12 cellular contexts compared by ENCODE assay signal in genomic region chr19:47283405-47284059, GRCh38. TPM values are rescaled to one million over a fixed set of nuclear protein-coding genes. Genes with fewer than 3 reads are reported as not detected.
DNase-seq lines count a peak whose midpoint lies in the region; ATAC-seq, FAIRE-seq and TF ChIP-seq lines count a peak whose summit lies in the region.
"Had no signal": no experiment of that assay in that cellular context is flagged by ENCODE, and none has a peak within 500 bp of the region (broad histone marks: within the 10 kb centered on the region; RNA-seq: fewer than 3 reads in every experiment).

No MANE protein-coding gene starts in this region.

- peak overlapping the region; percentile 35 for H3K4me2 ChIP-seq in BLaER1
- no peak overlapping the region for H3K4me2 ChIP-seq in IMR-90 (ENCODE audit: low read depth, low read length)
- H3K4me2 ChIP-seq in K562 (ENCODE audit: insufficient read depth, low read length): no peak overlapping the region; the same call in 1 of the 2 replicates
- H3K4me2 ChIP-seq: A549 had no signal

- no peak overlapping the region for H3K23ac ChIP-seq in IMR-90 (ENCODE audit: low read depth, low read length)

- H3K18ac ChIP-seq in IMR-90 (ENCODE audit: low read depth, low read length): no peak overlapping the region

- H3K36me3 Mint-ChIP-seq in natural killer cell treated with Interleukin-12 subunit alpha and Interleukin-12 subunit beta and Interleukin-15 and Interleukin-18, amount 100 ng/mL, for 72 hours: no peaks in the 10 kb centered on the region

- no peak overlapping the region for H4K8ac ChIP-seq in IMR-90 (ENCODE audit: low read depth in 2 of 2, low read length in 2 of 2)

- no peak overlapping the region for H3K27ac Mint-ChIP-seq in natural killer cell treated with Interleukin-12 subunit alpha and Interleukin-12 subunit beta and Interleukin-15 and Interleukin-18, amount 100 ng/mL, for 72 hours
- H3K27ac Mint-ChIP-seq: HFFc6 had no signal

- H3K36me3 ChIP-seq in BLaER1: no peaks in the 10 kb centered on the region
- no peaks in the 10 kb centered on the region for H3K36me3 ChIP-seq in IMR-90 (ENCODE audit: control insufficient read depth, insufficient read depth, low read length)
- peaks cover 5% of the 10 kb centered on the region; the same call in 1 of the 3 replicates for H3K36me3 ChIP-seq in K562 (ENCODE audit: control insufficient read depth, insufficient read depth, low read length)

- no peak overlapping the region for H4K5ac ChIP-seq in IMR-90 (ENCODE audit: low read depth, low read length)

- H3K27ac ChIP-seq in BLaER1 (no peak overlapping the region), IMR-90 (ENCODE audit: insufficient read depth, low read length) (no peak overlapping the region), K562 (ENCODE audit: extremely low read depth, low read depth, low read length) (no peak overlapping the region)
- H3K27ac ChIP-seq: A549 had no signal

- H4K91ac ChIP-seq in IMR-90 (ENCODE audit: insufficient read depth, low read depth, low read length): no peak overlapping the region

- no peaks in the 10 kb centered on the region for H3K27me3 Mint-ChIP-seq in natural killer cell treated with Interleukin-12 subunit alpha and Interleukin-12 subunit beta and Interleukin-15 and Interleukin-18, amount 100 ng/mL, for 72 hours

- H3K9me1 ChIP-seq in IMR-90 (ENCODE audit: insufficient read depth, low read length): peaks cover 3% of the 10 kb centered on the region; the same call in 1 of the 2 replicates
- no peaks in the 10 kb centered on the region for H3K9me1 ChIP-seq in K562 (ENCODE audit: control insufficient read depth, insufficient read depth, low read length)

- H4K20me1 ChIP-seq in BLaER1: peaks cover 5% of the 10 kb centered on the region; the same call in 1 of the 2 replicates
- H4K20me1 ChIP-seq in IMR-90 (ENCODE audit: insufficient read depth, low read length): no peaks in the 10 kb centered on the region
- 0 out of 2 replicates have a peak, but pooled peaks cover 4% of the 10 kb centered on the region for H4K20me1 ChIP-seq in K562 (replicated peaks; ENCODE audit: control insufficient read depth, insufficient read depth, low read length)

- no peaks in the 10 kb centered on the region for H3K27me3 ChIP-seq in BLaER1
- no peaks in the 10 kb centered on the region for H3K27me3 ChIP-seq in IMR-90 (ENCODE audit: control insufficient read depth, insufficient read depth, low read length)
- no peaks in the 10 kb centered on the region for H3K27me3 ChIP-seq in K562 (ENCODE audit: control insufficient read depth in 2 of 2, insufficient read depth in 2 of 2, low read length in 2 of 2)

- no peaks in the 10 kb centered on the region for H3K9me3 Mint-ChIP-seq in natural killer cell treated with Interleukin-12 subunit alpha and Interleukin-12 subunit beta and Interleukin-15 and Interleukin-18, amount 100 ng/mL, for 72 hours
- H3K9me3 Mint-ChIP-seq: HFFc6 had no signal

- peaks cover 4 to 10% of the 10 kb centered on the region in 2 donors for H3K4me1 Mint-ChIP-seq in natural killer cell treated with Interleukin-12 subunit alpha and Interleukin-12 subunit beta and Interleukin-15 and Interleukin-18, amount 100 ng/mL, for 72 hours (ENCODE audit: low read depth in 2 of 2)

- no peak overlapping the region for H2BK15ac ChIP-seq in IMR-90 (ENCODE audit: low read depth, low read length)

- DNase-seq in IMR-90 (no peak), NOMO-1 treated with DMSO at 0.1 percent for 48 hours (lab: John Stamatoyannopoulos, UW; ENCODE audit: unreplicated experiment) (peak; percentile 11), K562 (ENCODE audit: extremely low read depth in 1 of 4, low spot score in 3 of 4) (no peak), UCSD-AML1 (lab: John Stamatoyannopoulos, UW; ENCODE audit: unreplicated experiment) (no peak), urothelium cell line (ENCODE audit: low spot score) (no peak)
- DNase-seq in natural killer cell treated with Interleukin-12 subunit alpha and Interleukin-12 subunit beta and Interleukin-15 and Interleukin-18, amount 100 ng/mL, for 72 hours (ENCODE audit: low spot score): no peak
- DNase-seq: COR-L47, NCI-H524 treated with DMSO at 0.1 percent for 48 hours had no signal

- no peak for TF ChIP-seq RAD21 in IMR-90 (IDR thresholded peaks at IDR 0.05; ENCODE audit: low read length)
- no peak for TF ChIP-seq RAD21 in K562 (CRISPR knock-in tag; conservative IDR thresholded peaks at IDR 0.05 in 1 of 2, IDR thresholded peaks at IDR 0.05 in 1 of 2)

- no peak overlapping the region for H3K4me3 Mint-ChIP-seq in natural killer cell treated with Interleukin-12 subunit alpha and Interleukin-12 subunit beta and Interleukin-15 and Interleukin-18, amount 100 ng/mL, for 72 hours
- H3K4me3 Mint-ChIP-seq: HFFc6 had no signal

- TF ChIP-seq EP300 in K562 (IDR thresholded peaks at IDR 0.05; ENCODE audit: low read length): no peak

- POLR2A ChIA-PET in IMR-90 (lab: Charles Lee; ENCODE audit: unreplicated experiment): no interaction called here
- POLR2A ChIA-PET in K562 (lab: Yijun Ruan, JAX): no interaction called here

- H3K79me2 ChIP-seq in K562 (ENCODE audit: control insufficient read depth, insufficient read depth, low read length): no peaks in the 10 kb centered on the region

- H3K9ac ChIP-seq in BLaER1: no peak overlapping the region
- no peak overlapping the region for H3K9ac ChIP-seq in IMR-90 (ENCODE audit: low read depth, low read length)
- no peak overlapping the region for H3K9ac ChIP-seq in K562 (ENCODE audit: insufficient read depth in 1 of 2, low read depth in 2 of 2, low read length in 2 of 2)

- peak overlapping the region; percentile 53; the same call in 1 of the 2 replicates for H2AK5ac ChIP-seq in IMR-90 (ENCODE audit: low read depth, low read length)

- FAIRE-seq in K562 (lab: Jason Lieb, UNC) (no peak), urothelium cell line (lab: Jason Lieb, UNC) (no peak)

- H3K4me3 ChIP-seq in BLaER1 (no peak overlapping the region), IMR-90 (ENCODE audit: insufficient read depth, low read depth, low read length) (no peak overlapping the region), K562 (no peak overlapping the region)
- H3K4me3 ChIP-seq: A549 had no signal

- H3K14ac ChIP-seq in IMR-90 (replicated peaks; ENCODE audit: low read depth, low read length): no peak overlapping the region

- TF ChIP-seq CTCF in IMR-90 (conservative IDR thresholded peaks at IDR 0.05; ENCODE audit: low read depth, low read length) (no peak), K562 (IDR thresholded peaks at IDR 0.05 in 2 of 3, conservative IDR thresholded peaks at IDR 0.05 in 1 of 3; ENCODE audit: insufficient read depth in 2 of 3, low read depth in 1 of 3, low read length in 3 of 3) (no peak)

- H2AFZ ChIP-seq in IMR-90 (replicated peaks; ENCODE audit: low read length, poor library complexity) (no peak overlapping the region), K562 (ENCODE audit: low read depth, low read length) (no peak overlapping the region)

- no peak overlapping the region for H2BK5ac ChIP-seq in IMR-90 (ENCODE audit: low read depth, low read length, poor library complexity, severe bottlenecking)

- no peaks in the 10 kb centered on the region for H3K9me3 ChIP-seq in BLaER1
- H3K9me3 ChIP-seq in IMR-90 (ENCODE audit: control insufficient read depth, insufficient read depth, low read length): no peaks in the 10 kb centered on the region
- no peaks in the 10 kb centered on the region for H3K9me3 ChIP-seq in K562 (replicated peaks; ENCODE audit: control insufficient read depth, insufficient read depth, low read depth, low read length)
- H3K9me3 ChIP-seq: A549 had no signal

- WGBS in IMR-90 (ENCODE audit: extremely low coverage in 2 of 2, insufficient read length in 1 of 2), 2 experiments: 77% methylated on average over 6 of the region's 10 CpGs; no CpG with 5 or more reads in 1 of the 2 experiments
- 66% methylated on average over 10 of the region's 10 CpGs for WGBS in K562 (ENCODE audit: insufficient coverage, low coverage, missing lambda C conversion rate)

- peaks cover 2 to 9% of the 10 kb centered on the region in 2 experiments; a peak in 3 of 4 replicates for H3K79me1 ChIP-seq in IMR-90 (ENCODE audit: low read depth in 1 of 2, low read length in 2 of 2)

- no peak overlapping the region for H2AK9ac ChIP-seq in IMR-90 (replicated peaks; ENCODE audit: low read depth, low read length, poor library complexity)

- intact Hi-C loops in IMR-90 (cut with micrococcal nuclease) (loop anchor here (1.0 kb wide), 2 partner anchors 108 to 144 kb away; no protein-coding TSS in a partner anchor), K562 (cut with micrococcal nuclease) (loop anchor here (2.0 to 5.0 kb wide), 2 partner anchors 107 to 144 kb away; no protein-coding TSS in a partner anchor)

- H2BK120ac ChIP-seq in IMR-90 (ENCODE audit: low read depth, low read length): no peak overlapping the region

- no peak overlapping the region for H3K56ac ChIP-seq in IMR-90 (ENCODE audit: extremely low read depth, insufficient read depth, low read length)

- H3K4ac ChIP-seq in IMR-90 (ENCODE audit: low read depth, low read length): no peak overlapping the region

- TF ChIP-seq POLR2A in IMR-90 (IDR thresholded peaks at IDR 0.05; ENCODE audit: low read depth, low read length) (no peak), K562 (conservative IDR thresholded peaks at IDR 0.05) (no peak)

- ATAC-seq in IMR-90 (ENCODE audit: low read depth) (no peak), K562 (no peak)
- no peak for ATAC-seq in natural killer cell treated with Interleukin-12 subunit alpha and Interleukin-12 subunit beta and Interleukin-15 and Interleukin-18, amount 100 ng/mL, for 72 hours

- CTCF ChIA-PET in IMR-90 (lab: Yijun Ruan, JAX) (interaction anchor here (1.2 kb wide), 1 partner anchor 8 kb away, joined by 3 read pairs; no protein-coding TSS in a partner anchor), K562 (lab: Yijun Ruan, JAX; ENCODE audit: low intra/inter-chr PET ratio) (interaction anchor here (0.7 to 1.8 kb wide), 2 partner anchors 108 to 130 kb away, joined by 3 to 8 read pairs; no protein-coding TSS in a partner anchor)

- dilution Hi-C loops in IMR-90 (cut with HindIII; ENCODE audit: low sequenced_read_pairs, unreplicated experiment): no loop called here

- peaks cover 25% of the 10 kb centered on the region for H3K4me1 ChIP-seq in BLaER1
- no peaks in the 10 kb centered on the region for H3K4me1 ChIP-seq in IMR-90 (ENCODE audit: control insufficient read depth, insufficient read depth, low read length)
- H3K4me1 ChIP-seq in K562 (replicated peaks in 1 of 2; ENCODE audit: control insufficient read depth in 2 of 2, insufficient read depth in 2 of 2, low read length in 2 of 2): peaks cover 1 to 5% of the 10 kb centered on the region in 2 experiments; a peak in 4 of 5 replicates

- H2BK20ac ChIP-seq in IMR-90 (ENCODE audit: low read depth, low read length): no peak overlapping the region

- BruUV-seq in IMR-90 (replicated peaks; lab: Mats Ljungman, UMichigan): no TSS peak
- BruUV-seq in K562 (replicated peaks; lab: Mats Ljungman, UMichigan): TSS peak; percentile 26

- in situ Hi-C loops in IMR-90 (cut with MboI; ENCODE audit: low sequenced_read_pairs): loop anchor here (25.0 kb wide), 1 partner anchor 429 kb away; the partner anchor contains the start of gene EHD2
- in situ Hi-C loops in K562 (cut with MboI): no loop called here

RNA-seq across cellular contexts. Expression of gene INAFM1, which starts 8.8 kb away (rescaled TPM):
- total RNA-seq in IMR-90 (2012; rRNA removed) (0.36 and 0.56 TPM in 2 replicates), K562 (2014; rRNA removed) (11.3 and 15.0 TPM in 2 replicates), K562 (2014; rRNA removed; fragmentation: Illumina TruSeq; extraction: Trizol) (0.95 and 1.2 TPM in 2 replicates), K562 (2015; rRNA removed; fragmentation: Illumina TruSeq; extraction: Trizol) (2.1 and 2.3 TPM in 2 replicates), K562 (2021) (26.6 and 30.9 TPM in 2 replicates)
- polyA plus RNA-seq in IMR-90 (2012; rRNA removed) (7.8 and 11.0 TPM in 2 replicates), K562 (2011; rRNA removed) (3.1 and 7.8 TPM in 2 replicates), K562 (2014; fragmentation: Illumina TruSeq; extraction: Trizol) (4.6 and 8.8 TPM in 2 replicates), K562 (2014; fragmentation: Nextera tagmentation; extraction: Ambion mirVana) (under 1 TPM; 0.71 to 0.87 TPM), K562 (2014; rRNA removed) (21.8 and 27.1 TPM in 2 replicates)
- polyA plus RNA-seq in IMR-90 (2012; cell fraction: cytosol; rRNA removed): 3.7 and 17.5 TPM in 2 replicates
- polyA plus RNA-seq in IMR-90 (2012; cell fraction: nucleus; rRNA removed; ENCODE audit: low replicate concordance): 25.4 and 47.4 TPM in 2 replicates
- total RNA-seq in K562 (2011; cell fraction: chromatin; rRNA removed; ENCODE audit: low replicate concordance): 3.9 and 14.1 TPM in 2 replicates
- total RNA-seq in K562 (2011; cell fraction: nucleolus; rRNA removed): 15.3 and 23.8 TPM in 2 replicates
- total RNA-seq in K562 (2011; cell fraction: nucleoplasm; rRNA removed): 10.9 and 11.0 TPM in 2 replicates
- 7.5 and 28.4 TPM in 2 replicates for polyA plus RNA-seq in K562 (2011; cell fraction: cytosol; rRNA removed)
- 10.8 and 17.8 TPM in 2 replicates for polyA plus RNA-seq in K562 (2011; cell fraction: nucleus; rRNA removed)
- 13.9 and 22.8 TPM in 2 replicates for polyA plus RNA-seq in K562 (2012)
- polyA minus RNA-seq in K562 (2011; rRNA and poly(A)+ RNA removed): 0.28 and 0.45 TPM in 2 replicates
- 6.3 and 7.8 TPM in 2 replicates for polyA minus RNA-seq in K562 (2011; cell fraction: cytosol; rRNA and poly(A)+ RNA removed)
- 3.9 and 5.7 TPM in 2 replicates for polyA minus RNA-seq in K562 (2011; cell fraction: nucleus; rRNA and poly(A)+ RNA removed)
- 10 to 100 TPM; 14.0 to 16.1 TPM for total RNA-seq in natural killer cell treated with Interleukin-12 subunit alpha and Interleukin-12 subunit beta and Interleukin-15 and Interleukin-18, amount 100 ng/mL, for 72 hours

RNA-seq across cellular contexts. Expression of gene C5AR1, which starts 26.1 kb away (rescaled TPM):
- total RNA-seq in IMR-90 (2012; rRNA removed) (under 0.01 TPM in 1 of 2 replicates, not detected in the other), K562 (2014; rRNA removed) (not detected in 2 replicates), K562 (2014; rRNA removed; fragmentation: Illumina TruSeq; extraction: Trizol) (not detected in 2 replicates), K562 (2015; rRNA removed; fragmentation: Illumina TruSeq; extraction: Trizol) (0.08 and 0.40 TPM in 2 replicates), K562 (2021) (0.51 and 1.6 TPM in 2 replicates)
- polyA plus RNA-seq in IMR-90 (2012; rRNA removed) (1.0 TPM in 2 replicates), K562 (2011; rRNA removed) (0.11 and 0.46 TPM in 2 replicates), K562 (2014; fragmentation: Illumina TruSeq; extraction: Trizol) (0.06 and 0.17 TPM in 2 replicates), K562 (2014; fragmentation: Nextera tagmentation; extraction: Ambion mirVana) (under 1 TPM; 0.17 TPM), K562 (2014; rRNA removed) (0.09 TPM in 1 of 2 replicates, not detected in the other)
- 0.36 and 1.1 TPM in 2 replicates for polyA plus RNA-seq in IMR-90 (2012; cell fraction: cytosol; rRNA removed)
- polyA plus RNA-seq in IMR-90 (2012; cell fraction: nucleus; rRNA removed; ENCODE audit: low replicate concordance): 12.7 and 23.5 TPM in 2 replicates
- total RNA-seq in K562 (2011; cell fraction: chromatin; rRNA removed; ENCODE audit: low replicate concordance): 3.1 and 4.0 TPM in 2 replicates
- 1.4 and 1.7 TPM in 2 replicates for total RNA-seq in K562 (2011; cell fraction: nucleolus; rRNA removed)
- 1.1 and 2.1 TPM in 2 replicates for total RNA-seq in K562 (2011; cell fraction: nucleoplasm; rRNA removed)
- polyA plus RNA-seq in K562 (2011; cell fraction: cytosol; rRNA removed): 0.10 and 0.12 TPM in 2 replicates
- 1.8 and 3.6 TPM in 2 replicates for polyA plus RNA-seq in K562 (2011; cell fraction: nucleus; rRNA removed)
- 0.12 and 1.2 TPM in 2 replicates for polyA plus RNA-seq in K562 (2012)
- polyA minus RNA-seq in K562 (2011; rRNA and poly(A)+ RNA removed): not detected in 2 replicates
- polyA minus RNA-seq in K562 (2011; cell fraction: cytosol; rRNA and poly(A)+ RNA removed): 3.0 TPM in 1 of 2 replicates, not detected in the other
- 0.67 TPM in 1 of 2 replicates, not detected in the other for polyA minus RNA-seq in K562 (2011; cell fraction: nucleus; rRNA and poly(A)+ RNA removed)
- 1 to 10 TPM; 1.3 to 7.6 TPM for total RNA-seq in natural killer cell treated with Interleukin-12 subunit alpha and Interleukin-12 subunit beta and Interleukin-15 and Interleukin-18, amount 100 ng/mL, for 72 hours

RNA-seq across cellular contexts. Expression of gene CCDC9, which starts 27.2 kb away (rescaled TPM):
- total RNA-seq in IMR-90 (2012; rRNA removed): 2.9 and 3.6 TPM in 2 replicates
- 8.6 and 9.6 TPM in 2 replicates for polyA plus RNA-seq in IMR-90 (2012; rRNA removed)
- 5.6 and 8.4 TPM in 2 replicates for polyA plus RNA-seq in IMR-90 (2012; cell fraction: cytosol; rRNA removed)
- 29.1 and 33.9 TPM in 2 replicates for polyA plus RNA-seq in IMR-90 (2012; cell fraction: nucleus; rRNA removed; ENCODE audit: low replicate concordance)
- 54.9 and 69.2 TPM in 2 replicates for total RNA-seq in K562 (2011; cell fraction: chromatin; rRNA removed; ENCODE audit: low replicate concordance)
- total RNA-seq in K562 (2011; cell fraction: nucleolus; rRNA removed): 24.3 and 34.5 TPM in 2 replicates
- total RNA-seq in K562 (2011; cell fraction: nucleoplasm; rRNA removed): 42.7 and 46.5 TPM in 2 replicates
- 21.1 and 22.7 TPM in 2 replicates for total RNA-seq in K562 (2014; rRNA removed)
- 5.5 and 6.5 TPM in 2 replicates for total RNA-seq in K562 (2014; rRNA removed; fragmentation: Illumina TruSeq; extraction: Trizol)
- total RNA-seq in K562 (2015; rRNA removed; fragmentation: Illumina TruSeq; extraction: Trizol): 8.4 and 9.6 TPM in 2 replicates
- total RNA-seq in K562 (2021): 29.3 and 38.6 TPM in 2 replicates
- 4.8 and 5.3 TPM in 2 replicates for polyA plus RNA-seq in K562 (2011; rRNA removed)
- 4.1 and 6.6 TPM in 2 replicates for polyA plus RNA-seq in K562 (2011; cell fraction: cytosol; rRNA removed)
- 12.1 and 15.2 TPM in 2 replicates for polyA plus RNA-seq in K562 (2011; cell fraction: nucleus; rRNA removed)
- polyA plus RNA-seq in K562 (2012): 28.4 and 28.6 TPM in 2 replicates
- polyA plus RNA-seq in K562 (2014; fragmentation: Illumina TruSeq; extraction: Trizol): 19.5 and 21.6 TPM in 2 replicates
- polyA plus RNA-seq in K562 (2014; fragmentation: Nextera tagmentation; extraction: Ambion mirVana): under 1 TPM; 0.23 to 0.57 TPM
- 27.9 and 31.8 TPM in 2 replicates for polyA plus RNA-seq in K562 (2014; rRNA removed)
- 4.5 and 7.2 TPM in 2 replicates for polyA minus RNA-seq in K562 (2011; rRNA and poly(A)+ RNA removed)
- 3.7 and 6.4 TPM in 2 replicates for polyA minus RNA-seq in K562 (2011; cell fraction: cytosol; rRNA and poly(A)+ RNA removed)
- polyA minus RNA-seq in K562 (2011; cell fraction: nucleus; rRNA and poly(A)+ RNA removed): 4.8 and 7.9 TPM in 2 replicates
- 10 to 100 TPM; 42.8 to 58.4 TPM for total RNA-seq in natural killer cell treated with Interleukin-12 subunit alpha and Interleukin-12 subunit beta and Interleukin-15 and Interleukin-18, amount 100 ng/mL, for 72 hours

RNA-seq across cellular contexts. Expression of gene C5AR2, which starts 48.4 kb away (rescaled TPM):
- total RNA-seq in IMR-90 (2012; rRNA removed) (under 0.01 TPM in 1 of 2 replicates, not detected in the other), K562 (2014; rRNA removed) (0.78 and 1.1 TPM in 2 replicates), K562 (2014; rRNA removed; fragmentation: Illumina TruSeq; extraction: Trizol) (0.07 and 0.13 TPM in 2 replicates), K562 (2015; rRNA removed; fragmentation: Illumina TruSeq; extraction: Trizol) (0.04 and 0.15 TPM in 2 replicates), K562 (2021) (0.51 and 0.63 TPM in 2 replicates)
- polyA plus RNA-seq in IMR-90 (2012; rRNA removed) (not detected in 2 replicates), K562 (2011; rRNA removed) (0.15 and 0.21 TPM in 2 replicates), K562 (2014; fragmentation: Illumina TruSeq; extraction: Trizol) (0.10 and 0.28 TPM in 2 replicates), K562 (2014; fragmentation: Nextera tagmentation; extraction: Ambion mirVana) (under 1 TPM; 0.01 to 0.13 TPM), K562 (2014; rRNA removed) (0.24 and 0.43 TPM in 2 replicates)
- 0.11 TPM in 1 of 2 replicates, not detected in the other for polyA plus RNA-seq in IMR-90 (2012; cell fraction: cytosol; rRNA removed)
- polyA plus RNA-seq in IMR-90 (2012; cell fraction: nucleus; rRNA removed; ENCODE audit: low replicate concordance): 0.03 and 0.05 TPM in 2 replicates
- 0.77 and 1.6 TPM in 2 replicates for total RNA-seq in K562 (2011; cell fraction: chromatin; rRNA removed; ENCODE audit: low replicate concordance)
- total RNA-seq in K562 (2011; cell fraction: nucleolus; rRNA removed): 1.2 and 1.4 TPM in 2 replicates
- 0.66 and 0.92 TPM in 2 replicates for total RNA-seq in K562 (2011; cell fraction: nucleoplasm; rRNA removed)
- 0.12 and 0.69 TPM in 2 replicates for polyA plus RNA-seq in K562 (2011; cell fraction: cytosol; rRNA removed)
- 0.74 and 1.5 TPM in 2 replicates for polyA plus RNA-seq in K562 (2011; cell fraction: nucleus; rRNA removed)
- polyA plus RNA-seq in K562 (2012): 0.22 TPM in 2 replicates
- polyA minus RNA-seq in K562 (2011; rRNA and poly(A)+ RNA removed): 0.06 and 0.53 TPM in 2 replicates
- polyA minus RNA-seq in K562 (2011; cell fraction: cytosol; rRNA and poly(A)+ RNA removed): 0.19 TPM in 1 of 2 replicates, not detected in the other
- 0.33 and 0.40 TPM in 2 replicates for polyA minus RNA-seq in K562 (2011; cell fraction: nucleus; rRNA and poly(A)+ RNA removed)
- 1 to 10 TPM in 1 of 2 donors, under 1 TPM in 1; 0.19 to 2.6 TPM for total RNA-seq in natural killer cell treated with Interleukin-12 subunit alpha and Interleukin-12 subunit beta and Interleukin-15 and Interleukin-18, amount 100 ng/mL, for 72 hours
- total RNA-seq: SK-MEL-5 had no signal

RNA-seq across cellular contexts. Expression of gene BBC3, which starts 52.5 kb away (rescaled TPM):
- total RNA-seq in IMR-90 (2012; rRNA removed): 1.6 and 1.9 TPM in 2 replicates
- 6.5 and 7.3 TPM in 2 replicates for polyA plus RNA-seq in IMR-90 (2012; rRNA removed)
- 4.4 and 12.4 TPM in 2 replicates for polyA plus RNA-seq in IMR-90 (2012; cell fraction: cytosol; rRNA removed)
- 14.7 and 19.5 TPM in 2 replicates for polyA plus RNA-seq in IMR-90 (2012; cell fraction: nucleus; rRNA removed; ENCODE audit: low replicate concordance)
- 13.0 and 34.2 TPM in 2 replicates for total RNA-seq in K562 (2011; cell fraction: chromatin; rRNA removed; ENCODE audit: low replicate concordance)
- total RNA-seq in K562 (2011; cell fraction: nucleolus; rRNA removed): 21.8 and 26.8 TPM in 2 replicates
- total RNA-seq in K562 (2011; cell fraction: nucleoplasm; rRNA removed): 20.2 and 20.6 TPM in 2 replicates
- 25.2 and 26.9 TPM in 2 replicates for total RNA-seq in K562 (2014; rRNA removed)
- total RNA-seq in K562 (2014; rRNA removed; fragmentation: Illumina TruSeq; extraction: Trizol): 3.5 and 4.1 TPM in 2 replicates
- 5.3 and 5.4 TPM in 2 replicates for total RNA-seq in K562 (2015; rRNA removed; fragmentation: Illumina TruSeq; extraction: Trizol)
- total RNA-seq in K562 (2021): 20.3 and 30.7 TPM in 2 replicates
- 4.8 and 4.9 TPM in 2 replicates for polyA plus RNA-seq in K562 (2011; rRNA removed)
- polyA plus RNA-seq in K562 (2011; cell fraction: cytosol; rRNA removed): 5.7 and 20.0 TPM in 2 replicates
- 8.9 and 16.4 TPM in 2 replicates for polyA plus RNA-seq in K562 (2011; cell fraction: nucleus; rRNA removed)
- polyA plus RNA-seq in K562 (2012): 8.9 and 29.3 TPM in 2 replicates
- polyA plus RNA-seq in K562 (2014; fragmentation: Illumina TruSeq; extraction: Trizol): 2.0 and 11.7 TPM in 2 replicates
- under 1 TPM; 0.15 to 0.32 TPM for polyA plus RNA-seq in K562 (2014; fragmentation: Nextera tagmentation; extraction: Ambion mirVana)
- polyA plus RNA-seq in K562 (2014; rRNA removed): 21.6 and 22.5 TPM in 2 replicates
- polyA minus RNA-seq in K562 (2011; rRNA and poly(A)+ RNA removed): 1.6 and 2.1 TPM in 2 replicates
- 6.3 and 11.0 TPM in 2 replicates for polyA minus RNA-seq in K562 (2011; cell fraction: cytosol; rRNA and poly(A)+ RNA removed)
- 4.8 and 6.2 TPM in 2 replicates for polyA minus RNA-seq in K562 (2011; cell fraction: nucleus; rRNA and poly(A)+ RNA removed)
- total RNA-seq in natural killer cell treated with Interleukin-12 subunit alpha and Interleukin-12 subunit beta and Interleukin-15 and Interleukin-18, amount 100 ng/mL, for 72 hours: 1 to 10 TPM; 4.8 to 9.7 TPM
